ENCODE assay signal across 1 cellular context in genomic region chr9:133478851-133479711, GRCh38.
TF ChIP-seq lines count a peak whose summit lies in the region.

A gene with protein sequence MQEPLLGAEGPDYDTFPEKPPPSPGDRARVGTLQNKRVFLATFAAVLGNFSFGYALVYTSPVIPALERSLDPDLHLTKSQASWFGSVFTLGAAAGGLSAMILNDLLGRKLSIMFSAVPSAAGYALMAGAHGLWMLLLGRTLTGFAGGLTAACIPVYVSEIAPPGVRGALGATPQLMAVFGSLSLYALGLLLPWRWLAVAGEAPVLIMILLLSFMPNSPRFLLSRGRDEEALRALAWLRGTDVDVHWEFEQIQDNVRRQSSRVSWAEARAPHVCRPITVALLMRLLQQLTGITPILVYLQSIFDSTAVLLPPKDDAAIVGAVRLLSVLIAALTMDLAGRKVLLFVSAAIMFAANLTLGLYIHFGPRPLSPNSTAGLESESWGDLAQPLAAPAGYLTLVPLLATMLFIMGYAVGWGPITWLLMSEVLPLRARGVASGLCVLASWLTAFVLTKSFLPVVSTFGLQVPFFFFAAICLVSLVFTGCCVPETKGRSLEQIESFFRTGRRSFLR (minus strand): TSS chr9:133479099. CDS start chr9:133479059, 40 bp downstream.

TF ChIP-seq in GM12878, 131 proteins besides CTCF, POLR2A, EP300 and RAD21 (continued from another document):
- TF ChIP-seq FOS (IDR thresholded peaks at IDR 0.05; ENCODE audit: borderline replicate concordance, extremely low read depth, insufficient read length) (peak; percentile 19), STAT3 (IDR thresholded peaks at IDR 0.05; ENCODE audit: low read depth, low read length) (no peak), BHLHE40 (IDR thresholded peaks at IDR 0.05; ENCODE audit: borderline replicate concordance in 1 of 2, low read depth in 2 of 2, low read length in 1 of 2) (peak in 1 of 2 experiments; percentile 64; a peak in 2 of 4 replicates), NRF1 (conservative IDR thresholded peaks at IDR 0.05; ENCODE audit: low read depth, low read length) (no peak), POLR2AphosphoS5 (IDR thresholded peaks at IDR 0.05; ENCODE audit: low read length) (no peak; the same call in 1 of the 2 replicates), SPI1 (IDR thresholded peaks at IDR 0.05; ENCODE audit: borderline replicate concordance, insufficient read depth, low read depth, low read length) (no peak), MTA2 (IDR thresholded peaks at IDR 0.05; ENCODE audit: low read depth) (no peak), ESRRA (IDR thresholded peaks at IDR 0.05; ENCODE audit: low read length) (no peak), IKZF1 (conservative IDR thresholded peaks at IDR 0.05) (peak; percentile 47), EGR1 (IDR thresholded peaks at IDR 0.05; ENCODE audit: borderline replicate concordance in 1 of 2, low read depth in 2 of 2, low read length in 2 of 2) (no peak), CHD4 (IDR thresholded peaks at IDR 0.05) (no peak), IKZF2 (IDR thresholded peaks at IDR 0.05) (no peak), SP1 (IDR thresholded peaks at IDR 0.05; ENCODE audit: low read depth, low read length) (peak; percentile 82), RELA (IDR thresholded peaks at IDR 0.05; ENCODE audit: borderline replicate concordance, partially characterized antibody) (peak; percentile 16), RCOR1 (conservative IDR thresholded peaks at IDR 0.05; ENCODE audit: low read depth, low read length) (no peak), JUND (IDR thresholded peaks at IDR 0.05; ENCODE audit: low read depth, low read length) (no peak), CBX3 (IDR thresholded peaks at IDR 0.05; ENCODE audit: borderline replicate concordance, low read depth) (no peak), LARP7 (IDR thresholded peaks at IDR 0.05) (peak; percentile 73), HDAC2 (IDR thresholded peaks at IDR 0.05) (0 out of 2 replicates have a peak, but pooled peaks have one; percentile 34), TBL1XR1 (IDR thresholded peaks at IDR 0.05; ENCODE audit: low read depth, low read length) (no peak), CUX1 (IDR thresholded peaks at IDR 0.05; ENCODE audit: insufficient replicate concordance, low read depth, low read length) (no peak), BACH1 (IDR thresholded peaks at IDR 0.05; ENCODE audit: borderline replicate concordance) (0 out of 2 replicates have a peak, but pooled peaks have one; percentile 24), SIX5 (IDR thresholded peaks at IDR 0.05; ENCODE audit: low read depth, low read length, severe bottlenecking) (no peak)
- TF ChIP-seq, protein P1, sequence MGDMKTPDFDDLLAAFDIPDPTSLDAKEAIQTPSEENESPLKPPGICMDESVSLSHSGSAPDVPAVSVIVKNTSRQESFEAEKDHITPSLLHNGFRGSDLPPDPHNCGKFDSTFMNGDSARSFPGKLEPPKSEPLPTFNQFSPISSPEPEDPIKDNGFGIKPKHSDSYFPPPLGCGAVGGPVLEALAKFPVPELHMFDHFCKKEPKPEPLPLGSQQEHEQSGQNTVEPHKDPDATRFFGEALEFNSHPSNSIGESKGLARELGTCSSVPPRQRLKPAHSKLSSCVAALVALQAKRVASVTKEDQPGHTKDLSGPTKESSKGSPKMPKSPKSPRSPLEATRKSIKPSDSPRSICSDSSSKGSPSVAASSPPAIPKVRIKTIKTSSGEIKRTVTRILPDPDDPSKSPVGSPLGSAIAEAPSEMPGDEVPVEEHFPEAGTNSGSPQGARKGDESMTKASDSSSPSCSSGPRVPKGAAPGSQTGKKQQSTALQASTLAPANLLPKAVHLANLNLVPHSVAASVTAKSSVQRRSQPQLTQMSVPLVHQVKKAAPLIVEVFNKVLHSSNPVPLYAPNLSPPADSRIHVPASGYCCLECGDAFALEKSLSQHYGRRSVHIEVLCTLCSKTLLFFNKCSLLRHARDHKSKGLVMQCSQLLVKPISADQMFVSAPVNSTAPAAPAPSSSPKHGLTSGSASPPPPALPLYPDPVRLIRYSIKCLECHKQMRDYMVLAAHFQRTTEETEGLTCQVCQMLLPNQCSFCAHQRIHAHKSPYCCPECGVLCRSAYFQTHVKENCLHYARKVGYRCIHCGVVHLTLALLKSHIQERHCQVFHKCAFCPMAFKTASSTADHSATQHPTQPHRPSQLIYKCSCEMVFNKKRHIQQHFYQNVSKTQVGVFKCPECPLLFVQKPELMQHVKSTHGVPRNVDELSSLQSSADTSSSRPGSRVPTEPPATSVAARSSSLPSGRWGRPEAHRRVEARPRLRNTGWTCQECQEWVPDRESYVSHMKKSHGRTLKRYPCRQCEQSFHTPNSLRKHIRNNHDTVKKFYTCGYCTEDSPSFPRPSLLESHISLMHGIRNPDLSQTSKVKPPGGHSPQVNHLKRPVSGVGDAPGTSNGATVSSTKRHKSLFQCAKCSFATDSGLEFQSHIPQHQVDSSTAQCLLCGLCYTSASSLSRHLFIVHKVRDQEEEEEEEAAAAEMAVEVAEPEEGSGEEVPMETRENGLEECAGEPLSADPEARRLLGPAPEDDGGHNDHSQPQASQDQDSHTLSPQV (IDR thresholded peaks at IDR 0.05): no peak
